17 cellular contexts compared by ENCODE assay signal in the genomic region with DNA sequence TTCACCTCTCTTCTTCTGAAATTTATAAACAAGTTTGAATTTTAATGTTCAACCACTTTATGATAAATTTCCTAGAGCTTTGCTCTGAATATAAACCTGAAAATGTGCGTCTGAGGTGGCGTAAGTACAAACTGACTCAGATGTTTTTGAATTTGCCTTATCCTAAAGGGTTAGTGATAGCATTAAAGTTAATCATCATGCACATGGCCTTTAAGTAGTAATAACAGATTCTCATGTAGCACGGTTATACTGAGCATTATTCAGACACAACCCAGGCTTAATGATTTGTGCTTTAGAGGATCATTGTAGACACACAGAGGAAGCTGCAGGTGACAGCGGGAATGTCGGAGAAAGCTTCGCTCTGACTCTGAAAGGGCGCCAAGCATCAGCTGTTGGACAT.
"Had no signal": no experiment of that assay in that cellular context is flagged by ENCODE, and none has a peak within 500 bp of the region (broad histone marks: within the 10 kb centered on the region; RNA-seq: fewer than 3 reads in every experiment).

No MANE protein-coding gene starts in this region.

- H3K9me3 Mint-ChIP-seq: activated CD4-positive, alpha-beta memory T cell treated with anti-CD3 and anti-CD28 coated beads, Interleukin-2, amount 10 ng/mL, durations not matched to agents 7 days and 5 days; activated naive CD4-positive, alpha-beta T cell treated with anti-CD3 and anti-CD28 coated beads, Interleukin-2, amount 10 ng/mL, durations not matched to agents 7 days and 5 days; activated T-cell treated with anti-CD3 and anti-CD28 coated beads, Interleukin-2, amount 50 U/mL, for 24 hours; central memory CD8-positive, alpha-beta T cell; nephron progenitor cell; stimulated activated naive CD8-positive, alpha-beta T cell treated with anti-CD3 and anti-CD28 coated beads, Interleukin-15, amount 100 ng/mL, for 72 hours; T-helper 1 cell treated with Interleukin-12 subunit alpha and Interleukin-12 subunit beta and Interleukin-4 antibody, amounts not matched to agents 30 μg/mL and 1 μg/mL, for 36 hours had no signal

- H3K4me1 ChIP-seq: colonic mucosa, testis had no signal

- ATAC-seq: activated naive CD8-positive, alpha-beta T cell treated with anti-CD3 and anti-CD28 coated beads, Interleukin-2, amount 50 U/mL, for 24 hours; stimulated activated naive CD8-positive, alpha-beta T cell treated with anti-CD3 and anti-CD28 coated beads, Interleukin-15, amount 100 ng/mL, for 72 hours had no signal

- H3K4me1 Mint-ChIP-seq: nephron progenitor cell had no signal

- H3K36me3 ChIP-seq: colonic mucosa had no signal

- H3K9me3 ChIP-seq: colonic mucosa, testis, upper lobe of left lung had no signal

- DNase-seq: activated CD4-positive, alpha-beta memory T cell treated with anti-CD3 and anti-CD28 coated beads, Interleukin-2, amount 10 ng/mL, durations not matched to agents 7 days and 5 days; activated naive CD4-positive, alpha-beta T cell treated with anti-CD3 and anti-CD28 coated beads, Interleukin-2, amount 10 ng/mL, durations not matched to agents 7 days and 5 days; activated naive CD8-positive, alpha-beta T cell treated with anti-CD3 and anti-CD28 coated beads, Interleukin-2, amount 50 U/mL, for 24 hours; activated T-cell treated with anti-CD3 and anti-CD28 coated beads, Interleukin-2, amount 50 U/mL, for 24 hours; aorta; colonic mucosa; foreskin melanocyte; kidney; nephron progenitor cell; occipital lobe; retina; stimulated activated CD4-positive, alpha-beta T cell treated with anti-CD3 and anti-CD28 coated beads, Interleukin-2, amount 100 ng/mL, for 24 hours; stimulated activated naive CD8-positive, alpha-beta T cell treated with anti-CD3 and anti-CD28 coated beads, Interleukin-15, amount 100 ng/mL, for 72 hours; testis; upper lobe of left lung had no signal

- H3K4me3 Mint-ChIP-seq: activated CD4-positive, alpha-beta memory T cell treated with anti-CD3 and anti-CD28 coated beads, Interleukin-2, amount 10 ng/mL, durations not matched to agents 7 days and 5 days; activated naive CD4-positive, alpha-beta T cell treated with anti-CD3 and anti-CD28 coated beads, Interleukin-2, amount 10 ng/mL, durations not matched to agents 7 days and 5 days; activated naive CD8-positive, alpha-beta T cell treated with anti-CD3 and anti-CD28 coated beads, Interleukin-2, amount 50 U/mL, for 24 hours; activated T-cell treated with anti-CD3 and anti-CD28 coated beads, Interleukin-2, amount 50 U/mL, for 24 hours; central memory CD8-positive, alpha-beta T cell; nephron progenitor cell; stimulated activated naive CD8-positive, alpha-beta T cell treated with anti-CD3 and anti-CD28 coated beads, Interleukin-15, amount 100 ng/mL, for 72 hours; T-helper 1 cell treated with Interleukin-12 subunit alpha and Interleukin-12 subunit beta and Interleukin-4 antibody, amounts not matched to agents 30 μg/mL and 1 μg/mL, for 36 hours had no signal

- H3K27me3 ChIP-seq: colonic mucosa, testis, upper lobe of left lung had no signal

- H3K27ac Mint-ChIP-seq: activated CD4-positive, alpha-beta memory T cell treated with anti-CD3 and anti-CD28 coated beads, Interleukin-2, amount 10 ng/mL, durations not matched to agents 7 days and 5 days; activated naive CD4-positive, alpha-beta T cell treated with anti-CD3 and anti-CD28 coated beads, Interleukin-2, amount 10 ng/mL, durations not matched to agents 7 days and 5 days; activated naive CD8-positive, alpha-beta T cell treated with anti-CD3 and anti-CD28 coated beads, Interleukin-2, amount 50 U/mL, for 24 hours; activated T-cell treated with anti-CD3 and anti-CD28 coated beads, Interleukin-2, amount 50 U/mL, for 24 hours; nephron progenitor cell; stimulated activated naive CD8-positive, alpha-beta T cell treated with anti-CD3 and anti-CD28 coated beads, Interleukin-15, amount 100 ng/mL, for 72 hours; T-helper 1 cell treated with Interleukin-12 subunit alpha and Interleukin-12 subunit beta and Interleukin-4 antibody, amounts not matched to agents 30 μg/mL and 1 μg/mL, for 36 hours had no signal

- H3K27me3 Mint-ChIP-seq: activated CD4-positive, alpha-beta memory T cell treated with anti-CD3 and anti-CD28 coated beads, Interleukin-2, amount 10 ng/mL, durations not matched to agents 7 days and 5 days; activated naive CD4-positive, alpha-beta T cell treated with anti-CD3 and anti-CD28 coated beads, Interleukin-2, amount 10 ng/mL, durations not matched to agents 7 days and 5 days; activated naive CD8-positive, alpha-beta T cell treated with anti-CD3 and anti-CD28 coated beads, Interleukin-2, amount 50 U/mL, for 24 hours; activated T-cell treated with anti-CD3 and anti-CD28 coated beads, Interleukin-2, amount 50 U/mL, for 24 hours; central memory CD8-positive, alpha-beta T cell; stimulated activated naive CD8-positive, alpha-beta T cell treated with anti-CD3 and anti-CD28 coated beads, Interleukin-15, amount 100 ng/mL, for 72 hours had no signal

- H3K4me3 ChIP-seq: colonic mucosa, testis, upper lobe of left lung had no signal

- H3K27ac ChIP-seq: colonic mucosa, testis, upper lobe of left lung had no signal
